7 cellular contexts compared by ENCODE assay signal in genomic region chr7:132745510-132745909, GRCh38.
"Had no signal": no experiment of that assay in that cellular context is flagged by ENCODE, and none has a peak within 500 bp of the region (broad histone marks: within the 10 kb centered on the region; RNA-seq: fewer than 3 reads in every experiment).

No MANE protein-coding gene starts in this region.

- H3K27ac ChIP-seq: GM23248, HL-60 had no signal

- H3K9ac ChIP-seq: GM23248 had no signal

- H2AFZ ChIP-seq: GM23248 had no signal

- H3K4me3 ChIP-seq: GM23248, K562 had no signal

- ATAC-seq: K562 had no signal

- DNase-seq: GM23248, H7, HCEC 1CT, IMR-90, KG1 had no signal
